Comparison of ENCODE assay signal across 1 cellular context in genomic region chr12:73950506-73950905, GRCh38.
TF ChIP-seq lines count a peak whose summit lies in the region.

No MANE protein-coding gene starts in this region.

TF ChIP-seq in GM23338, 12 proteins besides CTCF, POLR2A, EP300 and RAD21 (continued from another document):
- TF ChIP-seq ZNF462 (CRISPR knock-in tag; IDR thresholded peaks at IDR 0.05), result no peak
- TF ChIP-seq POLR2AphosphoS5 (IDR thresholded peaks at IDR 0.05; ENCODE audit: low read depth), result no peak
- TF ChIP-seq ZNF331 (CRISPR knock-in tag; IDR thresholded peaks at IDR 0.05; ENCODE audit: low read depth), result no peak
- TF ChIP-seq NANOG (IDR thresholded peaks at IDR 0.05; ENCODE audit: borderline replicate concordance), result no peak
- no peak for TF ChIP-seq ETS1 (IDR thresholded peaks at IDR 0.05)
- no peak for TF ChIP-seq STAT1 (IDR thresholded peaks at IDR 0.05; ENCODE audit: unreplicated experiment)
- TF ChIP-seq JUNB (IDR thresholded peaks at IDR 0.05; ENCODE audit: unreplicated experiment), result no peak
- no peak for TF ChIP-seq ZNF114 (CRISPR knock-in tag; IDR thresholded peaks at IDR 0.05)
- TF ChIP-seq CREB1 (CRISPR knock-in tag; IDR thresholded peaks at IDR 0.05; ENCODE audit: low read depth), result no peak
- TF ChIP-seq EZH2 (IDR thresholded peaks at IDR 0.05; ENCODE audit: low read depth, unreplicated experiment), result no peak
